In genomic region chr4:2494992-2495391, GRCh38 we compare ENCODE assay signal across 1 cellular context.
TF ChIP-seq lines count a peak whose summit lies in the region.

No MANE protein-coding gene starts in this region.

TF ChIP-seq in GM12878, 131 proteins besides CTCF, POLR2A, EP300 and RAD21:
- TF ChIP-seq TCF12 (IDR thresholded peaks at IDR 0.05; ENCODE audit: low read depth, low read length) (0 out of 2 replicates have a peak, but pooled peaks have one; percentile 21), PKNOX1 (IDR thresholded peaks at IDR 0.05) (no peak), NR2F1 (conservative IDR thresholded peaks at IDR 0.05) (peak; percentile 60), GATAD2B (conservative IDR thresholded peaks at IDR 0.05; ENCODE audit: low read depth) (peak; percentile 62; the same call in 1 of the 2 replicates), POLR2AphosphoS5 (IDR thresholded peaks at IDR 0.05; ENCODE audit: low read length) (0 out of 2 replicates have a peak, but pooled peaks have one; percentile 28), MEF2B (IDR thresholded peaks at IDR 0.05; ENCODE audit: partially characterized antibody, poor library complexity, severe bottlenecking) (peak; percentile 96), BHLHE40 (IDR thresholded peaks at IDR 0.05; ENCODE audit: borderline replicate concordance in 1 of 2, low read depth in 2 of 2, low read length in 1 of 2) (peak in 1 of 2 experiments; percentile 9; a peak in 1 of 4 replicates), CBX5 (IDR thresholded peaks at IDR 0.05; ENCODE audit: low read depth) (no peak), HDAC6 (IDR thresholded peaks at IDR 0.05; ENCODE audit: unreplicated experiment) (no peak), ZNF687 (IDR thresholded peaks at IDR 0.05) (0 out of 2 replicates have a peak, but pooled peaks have one; percentile 28), FOS (IDR thresholded peaks at IDR 0.05; ENCODE audit: borderline replicate concordance, extremely low read depth, insufficient read length) (no peak)
- TF ChIP-seq, protein P1, sequence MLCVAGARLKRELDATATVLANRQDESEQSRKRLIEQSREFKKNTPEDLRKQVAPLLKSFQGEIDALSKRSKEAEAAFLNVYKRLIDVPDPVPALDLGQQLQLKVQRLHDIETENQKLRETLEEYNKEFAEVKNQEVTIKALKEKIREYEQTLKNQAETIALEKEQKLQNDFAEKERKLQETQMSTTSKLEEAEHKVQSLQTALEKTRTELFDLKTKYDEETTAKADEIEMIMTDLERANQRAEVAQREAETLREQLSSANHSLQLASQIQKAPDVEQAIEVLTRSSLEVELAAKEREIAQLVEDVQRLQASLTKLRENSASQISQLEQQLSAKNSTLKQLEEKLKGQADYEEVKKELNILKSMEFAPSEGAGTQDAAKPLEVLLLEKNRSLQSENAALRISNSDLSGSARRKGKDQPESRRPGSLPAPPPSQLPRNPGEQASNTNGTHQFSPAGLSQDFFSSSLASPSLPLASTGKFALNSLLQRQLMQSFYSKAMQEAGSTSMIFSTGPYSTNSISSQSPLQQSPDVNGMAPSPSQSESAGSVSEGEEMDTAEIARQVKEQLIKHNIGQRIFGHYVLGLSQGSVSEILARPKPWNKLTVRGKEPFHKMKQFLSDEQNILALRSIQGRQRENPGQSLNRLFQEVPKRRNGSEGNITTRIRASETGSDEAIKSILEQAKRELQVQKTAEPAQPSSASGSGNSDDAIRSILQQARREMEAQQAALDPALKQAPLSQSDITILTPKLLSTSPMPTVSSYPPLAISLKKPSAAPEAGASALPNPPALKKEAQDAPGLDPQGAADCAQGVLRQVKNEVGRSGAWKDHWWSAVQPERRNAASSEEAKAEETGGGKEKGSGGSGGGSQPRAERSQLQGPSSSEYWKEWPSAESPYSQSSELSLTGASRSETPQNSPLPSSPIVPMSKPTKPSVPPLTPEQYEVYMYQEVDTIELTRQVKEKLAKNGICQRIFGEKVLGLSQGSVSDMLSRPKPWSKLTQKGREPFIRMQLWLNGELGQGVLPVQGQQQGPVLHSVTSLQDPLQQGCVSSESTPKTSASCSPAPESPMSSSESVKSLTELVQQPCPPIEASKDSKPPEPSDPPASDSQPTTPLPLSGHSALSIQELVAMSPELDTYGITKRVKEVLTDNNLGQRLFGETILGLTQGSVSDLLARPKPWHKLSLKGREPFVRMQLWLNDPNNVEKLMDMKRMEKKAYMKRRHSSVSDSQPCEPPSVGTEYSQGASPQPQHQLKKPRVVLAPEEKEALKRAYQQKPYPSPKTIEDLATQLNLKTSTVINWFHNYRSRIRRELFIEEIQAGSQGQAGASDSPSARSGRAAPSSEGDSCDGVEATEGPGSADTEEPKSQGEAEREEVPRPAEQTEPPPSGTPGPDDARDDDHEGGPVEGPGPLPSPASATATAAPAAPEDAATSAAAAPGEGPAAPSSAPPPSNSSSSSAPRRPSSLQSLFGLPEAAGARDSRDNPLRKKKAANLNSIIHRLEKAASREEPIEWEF (IDR thresholded peaks at IDR 0.05; ENCODE audit: insufficient replicate concordance, low read depth, low read length): peak; percentile 79
